ENCODE assay signal across 28 cellular contexts in the genomic region with DNA sequence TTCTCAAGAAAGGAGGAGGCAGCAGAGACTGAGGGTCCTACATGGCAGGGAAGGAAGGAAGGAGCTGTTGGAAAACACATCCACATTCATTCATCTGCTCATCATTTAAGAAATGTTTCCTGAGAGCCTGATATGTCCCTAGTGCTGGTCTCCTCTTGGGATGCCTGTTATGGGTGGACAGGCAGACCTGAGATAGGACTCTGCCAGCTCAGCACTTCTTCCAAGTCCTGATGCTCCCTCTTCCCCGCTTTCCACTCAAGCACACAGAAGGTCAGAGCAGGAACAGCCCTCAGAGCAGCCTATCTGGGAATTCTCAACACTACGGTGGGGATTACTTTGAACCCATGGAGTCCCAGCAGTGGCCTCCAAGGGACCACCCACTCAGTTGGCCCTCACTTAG. TPM values are rescaled to one million over a fixed set of nuclear protein-coding genes. Genes with fewer than 3 reads are reported as not detected.
DNase-seq lines count a peak whose midpoint lies in the region; ATAC-seq, FAIRE-seq and TF ChIP-seq lines count a peak whose summit lies in the region.
"Had no signal": no experiment of that assay in that cellular context is flagged by ENCODE, and none has a peak within 500 bp of the region (broad histone marks: within the 10 kb centered on the region; RNA-seq: fewer than 3 reads in every experiment).

No MANE protein-coding gene starts in this region.

- no peak overlapping the region for H3K4me2 ChIP-seq in A549
- H3K4me2 ChIP-seq in K562 (ENCODE audit: insufficient read depth, low read length) = no peak overlapping the region
- H3K4me2 ChIP-seq: BLaER1 treated with 17β-estradiol and CSF1 and Interleukin-3, amounts not matched to agents 10 nM and 100 nM had no signal

- no peak overlapping the region for H2AFZ ChIP-seq in K562 (ENCODE audit: low read depth, low read length)

- TF ChIP-seq POLR2A in A549 (IDR thresholded peaks at IDR 0.05; ENCODE audit: low read length) (no peak), K562 (conservative IDR thresholded peaks at IDR 0.05) (no peak)

- H3K9me1 ChIP-seq in K562 (ENCODE audit: control insufficient read depth, insufficient read depth, low read length) = no peaks in the 10 kb centered on the region

- 71% methylated on average over 2 of the region's 2 CpGs for WGBS in A549 (ENCODE audit: missing lambda C conversion rate)
- WGBS in K562 (ENCODE audit: insufficient coverage, low coverage, missing lambda C conversion rate) = no CpG with 5 or more reads among the region's 2 CpGs

- H3K27me3 ChIP-seq in K562 (ENCODE audit: control insufficient read depth in 2 of 2, insufficient read depth in 2 of 2, low read length in 2 of 2) = peaks cover 0 to 5% of the 10 kb centered on the region in 2 experiments; a peak in 1 of 5 replicates
- H3K27me3 ChIP-seq: BLaER1 treated with 17β-estradiol and CSF1 and Interleukin-3, amounts not matched to agents 10 nM and 100 nM; MG63; Peyer's patch had no signal

- TF ChIP-seq CTCF in A549 (IDR thresholded peaks at IDR 0.05) (no peak), K562 (IDR thresholded peaks at IDR 0.05 in 2 of 3, conservative IDR thresholded peaks at IDR 0.05 in 1 of 3; ENCODE audit: insufficient read depth in 2 of 3, low read depth in 1 of 3, low read length in 3 of 3) (no peak)

- H3K9me3 ChIP-seq in A549 = peaks cover 21% of the 10 kb centered on the region
- H3K9me3 ChIP-seq in K562 (replicated peaks; ENCODE audit: control insufficient read depth, insufficient read depth, low read depth, low read length) = no peaks in the 10 kb centered on the region; the same call in 1 of the 2 replicates
- H3K9me3 ChIP-seq: MG63, Peyer's patch, SJCRH30 had no signal

- no peak overlapping the region for H3K4me3 ChIP-seq in A549
- no peak overlapping the region for H3K4me3 ChIP-seq in K562
- H3K4me3 ChIP-seq: BLaER1 treated with 17β-estradiol and CSF1 and Interleukin-3, amounts not matched to agents 10 nM and 100 nM; MG63; Peyer's patch; SJCRH30 had no signal

- H3K4me1 ChIP-seq in A549 (peaks cover 30% of the 10 kb centered on the region), K562 (replicated peaks in 1 of 2; ENCODE audit: control insufficient read depth in 2 of 2, insufficient read depth in 2 of 2, low read length in 2 of 2) (no peaks in the 10 kb centered on the region)
- H3K4me1 ChIP-seq: Peyer's patch, SJCRH30 had no signal

- no peaks in the 10 kb centered on the region for H4K20me1 ChIP-seq in K562 (replicated peaks; ENCODE audit: control insufficient read depth, insufficient read depth, low read length)
- H4K20me1 ChIP-seq: BLaER1 treated with 17β-estradiol and CSF1 and Interleukin-3, amounts not matched to agents 10 nM and 100 nM had no signal

- H3K9ac ChIP-seq in K562 (ENCODE audit: insufficient read depth in 1 of 2, low read depth in 2 of 2, low read length in 2 of 2) = no peak overlapping the region
- H3K9ac ChIP-seq: BLaER1 treated with 17β-estradiol and CSF1 and Interleukin-3, amounts not matched to agents 10 nM and 100 nM had no signal

- intact Hi-C loops in K562 (cut with micrococcal nuclease) = no loop called here

- ATAC-seq in A549 = no peak
- no peak for ATAC-seq in K562
- no peak for ATAC-seq in HG03025 (IDR thresholded peaks at IDR 0.05; ENCODE audit: low FRiP score, unreplicated experiment)
- no peak for ATAC-seq in left lobe of liver
- no peak for ATAC-seq in HG02973 (IDR thresholded peaks at IDR 0.05; ENCODE audit: unreplicated experiment)
- ATAC-seq in GM18858 (IDR thresholded peaks at IDR 0.05; ENCODE audit: unreplicated experiment) = no peak
- ATAC-seq: SK-N-SH treated with all-trans-retinoic acid at 6 μM for 48 hours had no signal

- H3K27ac ChIP-seq in A549 = no peak overlapping the region
- H3K27ac ChIP-seq in K562 (ENCODE audit: extremely low read depth, low read depth, low read length) = no peak overlapping the region
- H3K27ac ChIP-seq: BLaER1 treated with 17β-estradiol and CSF1 and Interleukin-3, amounts not matched to agents 10 nM and 100 nM; Peyer's patch; SJCRH30 had no signal

- DNase-seq in A549 (ENCODE audit: low read depth in 1 of 2, low spot score in 1 of 2) (no peak), HT1080 (ENCODE audit: low read depth) (peak; percentile 0), K562 (ENCODE audit: extremely low read depth in 1 of 4, low spot score in 3 of 4) (peak in 2 of 4 experiments; percentile 1), medulla oblongata (ENCODE audit: extremely low spot score) (peak; percentile 1), left lobe of liver (ENCODE audit: low spot score) (no peak)
- DNase-seq: AML-193; CD4-positive, alpha-beta memory T cell; COR-L47; DMS53; HCEC 1CT; KG1; MG63; NCI-H2029 treated with DMSO at 0.1 percent for 48 hours; NCI-H446 treated with DMSO at 0.1 percent for 48 hours; NCI-H69; Peyer's patch had no signal

- CTCF ChIA-PET in A549 (lab: Yijun Ruan, JAX) = interaction anchor here (0.9 to 1.5 kb wide), 3 partner anchors 14 to 56 kb away, joined by 3 to 5 read pairs (median 3); no protein-coding TSS in a partner anchor
- CTCF ChIA-PET in K562 (lab: Yijun Ruan, JAX; ENCODE audit: low intra/inter-chr PET ratio) = no interaction called here

- no peaks in the 10 kb centered on the region for H3K79me2 ChIP-seq in K562 (ENCODE audit: control insufficient read depth, insufficient read depth, low read length)

- TF ChIP-seq EP300 in A549 (IDR thresholded peaks at IDR 0.05) = no peak
- no peak for TF ChIP-seq EP300 in K562 (IDR thresholded peaks at IDR 0.05; ENCODE audit: low read length)

- POLR2A ChIA-PET in A549 (lab: Yijun Ruan, JAX) (no interaction called here), K562 (lab: Yijun Ruan, JAX) (no interaction called here)

- H3K36me3 ChIP-seq in K562 (ENCODE audit: control insufficient read depth, insufficient read depth, low read length) = no peaks in the 10 kb centered on the region
- H3K36me3 ChIP-seq: MG63, Peyer's patch, SJCRH30 had no signal

- TF ChIP-seq RAD21 in A549 (conservative IDR thresholded peaks at IDR 0.05 in 1 of 2, IDR thresholded peaks at IDR 0.05 in 1 of 2) (no peak), K562 (CRISPR knock-in tag; conservative IDR thresholded peaks at IDR 0.05 in 1 of 2, IDR thresholded peaks at IDR 0.05 in 1 of 2) (no peak)

- BruUV-seq in K562 (replicated peaks; lab: Mats Ljungman, UMichigan) = no TSS peak

- FAIRE-seq in A549 (lab: Jason Lieb, UNC) = no peak
- FAIRE-seq in K562 (lab: Jason Lieb, UNC) = no peak
- FAIRE-seq: H1, HTR-8/SVneo had no signal

- in situ Hi-C loops in K562 (cut with MboI) = no loop called here

RNA-seq across cellular contexts. Expression of a gene that starts 8.0 kb away (rescaled TPM):
- polyA plus RNA-seq in A549 (2011; rRNA removed) (not detected in 2 replicates), A549 (2017; fragmentation: RNase III; extraction: RNeasy Plus Mini Kit Qiagen cat#74134 plus additional on column Dnase treatment) (not detected in 3 replicates), K562 (2011; rRNA removed) (not detected in 2 replicates), K562 (2014; fragmentation: Illumina TruSeq; extraction: Trizol) (not detected in 2 replicates), K562 (2014; fragmentation: Nextera tagmentation; extraction: Ambion mirVana) (not detected), K562 (2014; rRNA removed) (not detected in 2 replicates)
- polyA plus RNA-seq in A549 (2012; cell fraction: cytosol; rRNA removed) = not detected in 2 replicates
- polyA plus RNA-seq in A549 (2012; cell fraction: nucleus; rRNA removed) = not detected in 2 replicates
- polyA minus RNA-seq in A549 (2011; rRNA and poly(A)+ RNA removed) = not detected in 2 replicates
- total RNA-seq in HT1080 (2014; rRNA removed; shearing (Covaris generic)) = not detected in 2 replicates
- 0.28 and 0.34 TPM in 2 replicates for polyA plus RNA-seq in HT1080 (2015; cell fraction: cytosol; rRNA removed)
- 0.16 TPM in 1 of 2 replicates, not detected in the other for polyA plus RNA-seq in HT1080 (2015; cell fraction: nucleus; rRNA removed)
- not detected in 2 replicates for total RNA-seq in K562 (2011; cell fraction: chromatin; rRNA removed; ENCODE audit: low replicate concordance)
- total RNA-seq in K562 (2011; cell fraction: nucleolus; rRNA removed) = not detected in 2 replicates
- not detected in 2 replicates for total RNA-seq in K562 (2011; cell fraction: nucleoplasm; rRNA removed)
- total RNA-seq in K562 (2014; rRNA removed) (not detected in 2 replicates), K562 (2014; rRNA removed; fragmentation: Illumina TruSeq; extraction: Trizol) (not detected in 2 replicates), K562 (2015; rRNA removed; fragmentation: Illumina TruSeq; extraction: Trizol) (not detected in 2 replicates), K562 (2021) (not detected in 2 replicates), left lobe of liver (not detected)
- polyA plus RNA-seq in K562 (2011; cell fraction: cytosol; rRNA removed) = not detected in 2 replicates
- polyA plus RNA-seq in K562 (2011; cell fraction: nucleus; rRNA removed) = not detected in 2 replicates
- not detected in 2 replicates for polyA plus RNA-seq in K562 (2012)
- polyA minus RNA-seq in K562 (2011; rRNA and poly(A)+ RNA removed) = not detected in 2 replicates
- not detected in 2 replicates for polyA minus RNA-seq in K562 (2011; cell fraction: cytosol; rRNA and poly(A)+ RNA removed)
- polyA minus RNA-seq in K562 (2011; cell fraction: nucleus; rRNA and poly(A)+ RNA removed) = not detected in 2 replicates
- total RNA-seq: A172, Daoy, G401, H1, Peyer's patch, SJCRH30 had no signal
- polyA plus RNA-seq: AG04450, H1 had no signal

RNA-seq across cellular contexts. Expression of a gene that starts 54.3 kb away (rescaled TPM):
- 0.10 and 0.49 TPM in 2 replicates for polyA plus RNA-seq in A549 (2011; rRNA removed)
- 0.58 and 0.76 TPM in 2 replicates for polyA plus RNA-seq in A549 (2012; cell fraction: cytosol; rRNA removed)
- 0.55 and 0.56 TPM in 2 replicates for polyA plus RNA-seq in A549 (2012; cell fraction: nucleus; rRNA removed)
- 0.35 to 0.56 TPM (median 0.45 TPM) in 3 replicates for polyA plus RNA-seq in A549 (2017; fragmentation: RNase III; extraction: RNeasy Plus Mini Kit Qiagen cat#74134 plus additional on column Dnase treatment)
- 0.34 and 2.9 TPM in 2 replicates for polyA minus RNA-seq in A549 (2011; rRNA and poly(A)+ RNA removed)
- 0.16 and 1.0 TPM in 2 replicates for total RNA-seq in HT1080 (2014; rRNA removed; shearing (Covaris generic))
- 4.9 TPM in 2 replicates for polyA plus RNA-seq in HT1080 (2015; cell fraction: cytosol; rRNA removed)
- 7.4 and 12.7 TPM in 2 replicates for polyA plus RNA-seq in HT1080 (2015; cell fraction: nucleus; rRNA removed)
- not detected in 2 replicates for total RNA-seq in K562 (2011; cell fraction: chromatin; rRNA removed; ENCODE audit: low replicate concordance)
- total RNA-seq in K562 (2011; cell fraction: nucleolus; rRNA removed) = not detected in 2 replicates
- total RNA-seq in K562 (2011; cell fraction: nucleoplasm; rRNA removed) = not detected in 2 replicates
- total RNA-seq in K562 (2014; rRNA removed) = not detected in 2 replicates
- total RNA-seq in K562 (2014; rRNA removed; fragmentation: Illumina TruSeq; extraction: Trizol) = not detected in 2 replicates
- total RNA-seq in K562 (2015; rRNA removed; fragmentation: Illumina TruSeq; extraction: Trizol) = not detected in 2 replicates
- not detected in 2 replicates for total RNA-seq in K562 (2021)
- polyA plus RNA-seq in K562 (2011; rRNA removed) = not detected in 2 replicates
- polyA plus RNA-seq in K562 (2011; cell fraction: cytosol; rRNA removed) = 0.22 TPM in 1 of 2 replicates, not detected in the other
- not detected in 2 replicates for polyA plus RNA-seq in K562 (2011; cell fraction: nucleus; rRNA removed)
- polyA plus RNA-seq in K562 (2012) = not detected in 2 replicates
- not detected in 2 replicates for polyA plus RNA-seq in K562 (2014; fragmentation: Illumina TruSeq; extraction: Trizol)
- not detected for polyA plus RNA-seq in K562 (2014; fragmentation: Nextera tagmentation; extraction: Ambion mirVana)
- polyA plus RNA-seq in K562 (2014; rRNA removed) = not detected in 2 replicates
- not detected in 2 replicates for polyA minus RNA-seq in K562 (2011; rRNA and poly(A)+ RNA removed)
- not detected in 2 replicates for polyA minus RNA-seq in K562 (2011; cell fraction: cytosol; rRNA and poly(A)+ RNA removed)
- not detected in 2 replicates for polyA minus RNA-seq in K562 (2011; cell fraction: nucleus; rRNA and poly(A)+ RNA removed)
- 0.40 TPM for total RNA-seq in left lobe of liver
- total RNA-seq: SJCRH30 had no signal
- polyA plus RNA-seq: AG04450 had no signal

Comparison
In these comparisons a context has a peak if more than half of its experiments do, and no peak if none do; other contexts are left out.
1. DNase-seq: peak in HT1080 (single experiment) and medulla oblongata (single experiment); none in A549 (0 of 2) and left lobe of liver (single experiment).